ENCODE assay signal across 2 cellular contexts in the genomic region with DNA sequence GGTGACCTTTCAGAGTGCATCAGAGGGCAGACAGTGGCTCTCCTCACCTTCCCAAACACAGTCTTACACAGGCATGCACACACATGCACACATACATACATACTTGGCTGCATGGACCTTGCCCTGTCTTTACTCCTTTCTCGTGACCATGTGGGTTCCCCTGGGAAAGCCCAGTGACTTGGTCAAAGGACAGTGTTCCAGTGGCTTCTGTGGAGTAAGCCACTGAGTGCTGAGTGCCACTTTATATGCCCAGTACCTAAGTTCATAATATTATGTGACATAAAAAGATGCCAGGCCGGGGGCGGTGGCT.
TF ChIP-seq lines count a peak whose summit lies in the region.

No MANE protein-coding gene starts in this region.

TF ChIP-seq in H1, 55 proteins besides CTCF, POLR2A, EP300 and RAD21:
- TF ChIP-seq, protein P1, sequence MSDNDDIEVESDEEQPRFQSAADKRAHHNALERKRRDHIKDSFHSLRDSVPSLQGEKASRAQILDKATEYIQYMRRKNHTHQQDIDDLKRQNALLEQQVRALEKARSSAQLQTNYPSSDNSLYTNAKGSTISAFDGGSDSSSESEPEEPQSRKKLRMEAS (IDR thresholded peaks at IDR 0.05), result no peak
- TF ChIP-seq KDM4A (IDR thresholded peaks at IDR 0.05; ENCODE audit: low read depth, low read length, severe bottlenecking), result no peak
- no peak for TF ChIP-seq ASH2L (IDR thresholded peaks at IDR 0.05; ENCODE audit: low read length)
- no peak for TF ChIP-seq TAF7 (optimal IDR thresholded peaks at IDR 0.05; ENCODE audit: borderline replicate concordance, low read depth, low read length)
- TF ChIP-seq SIN3A (conservative IDR thresholded peaks at IDR 0.05 in 1 of 2, IDR thresholded peaks at IDR 0.05 in 1 of 2; ENCODE audit: low read depth in 1 of 2, low read length in 2 of 2), result no peak
- TF ChIP-seq FOSL1 (IDR thresholded peaks at IDR 0.05; ENCODE audit: insufficient read depth, low read depth, low read length), result no peak

TF ChIP-seq in neural cell, 6 proteins besides CTCF, POLR2A, EP300 and RAD21:
- no peak for TF ChIP-seq EZH2 (IDR thresholded peaks at IDR 0.05; ENCODE audit: borderline replicate concordance, insufficient read depth, low read length, poor library complexity, severe bottlenecking)
- TF ChIP-seq, protein P2, sequence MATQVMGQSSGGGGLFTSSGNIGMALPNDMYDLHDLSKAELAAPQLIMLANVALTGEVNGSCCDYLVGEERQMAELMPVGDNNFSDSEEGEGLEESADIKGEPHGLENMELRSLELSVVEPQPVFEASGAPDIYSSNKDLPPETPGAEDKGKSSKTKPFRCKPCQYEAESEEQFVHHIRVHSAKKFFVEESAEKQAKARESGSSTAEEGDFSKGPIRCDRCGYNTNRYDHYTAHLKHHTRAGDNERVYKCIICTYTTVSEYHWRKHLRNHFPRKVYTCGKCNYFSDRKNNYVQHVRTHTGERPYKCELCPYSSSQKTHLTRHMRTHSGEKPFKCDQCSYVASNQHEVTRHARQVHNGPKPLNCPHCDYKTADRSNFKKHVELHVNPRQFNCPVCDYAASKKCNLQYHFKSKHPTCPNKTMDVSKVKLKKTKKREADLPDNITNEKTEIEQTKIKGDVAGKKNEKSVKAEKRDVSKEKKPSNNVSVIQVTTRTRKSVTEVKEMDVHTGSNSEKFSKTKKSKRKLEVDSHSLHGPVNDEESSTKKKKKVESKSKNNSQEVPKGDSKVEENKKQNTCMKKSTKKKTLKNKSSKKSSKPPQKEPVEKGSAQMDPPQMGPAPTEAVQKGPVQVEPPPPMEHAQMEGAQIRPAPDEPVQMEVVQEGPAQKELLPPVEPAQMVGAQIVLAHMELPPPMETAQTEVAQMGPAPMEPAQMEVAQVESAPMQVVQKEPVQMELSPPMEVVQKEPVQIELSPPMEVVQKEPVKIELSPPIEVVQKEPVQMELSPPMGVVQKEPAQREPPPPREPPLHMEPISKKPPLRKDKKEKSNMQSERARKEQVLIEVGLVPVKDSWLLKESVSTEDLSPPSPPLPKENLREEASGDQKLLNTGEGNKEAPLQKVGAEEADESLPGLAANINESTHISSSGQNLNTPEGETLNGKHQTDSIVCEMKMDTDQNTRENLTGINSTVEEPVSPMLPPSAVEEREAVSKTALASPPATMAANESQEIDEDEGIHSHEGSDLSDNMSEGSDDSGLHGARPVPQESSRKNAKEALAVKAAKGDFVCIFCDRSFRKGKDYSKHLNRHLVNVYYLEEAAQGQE (IDR thresholded peaks at IDR 0.05; ENCODE audit: borderline replicate concordance), result no peak
- TF ChIP-seq MXI1 (conservative IDR thresholded peaks at IDR 0.05; ENCODE audit: poor library complexity, severe bottlenecking), result no peak
- no peak for TF ChIP-seq SMC3 (conservative IDR thresholded peaks at IDR 0.05; ENCODE audit: poor library complexity)
- TF ChIP-seq TAF1 (IDR thresholded peaks at IDR 0.05; ENCODE audit: low read depth), result no peak
- no peak for TF ChIP-seq POLR2AphosphoS5 (IDR thresholded peaks at IDR 0.05)
